ENCODE assay signal across 11 cellular contexts in the genomic region with DNA sequence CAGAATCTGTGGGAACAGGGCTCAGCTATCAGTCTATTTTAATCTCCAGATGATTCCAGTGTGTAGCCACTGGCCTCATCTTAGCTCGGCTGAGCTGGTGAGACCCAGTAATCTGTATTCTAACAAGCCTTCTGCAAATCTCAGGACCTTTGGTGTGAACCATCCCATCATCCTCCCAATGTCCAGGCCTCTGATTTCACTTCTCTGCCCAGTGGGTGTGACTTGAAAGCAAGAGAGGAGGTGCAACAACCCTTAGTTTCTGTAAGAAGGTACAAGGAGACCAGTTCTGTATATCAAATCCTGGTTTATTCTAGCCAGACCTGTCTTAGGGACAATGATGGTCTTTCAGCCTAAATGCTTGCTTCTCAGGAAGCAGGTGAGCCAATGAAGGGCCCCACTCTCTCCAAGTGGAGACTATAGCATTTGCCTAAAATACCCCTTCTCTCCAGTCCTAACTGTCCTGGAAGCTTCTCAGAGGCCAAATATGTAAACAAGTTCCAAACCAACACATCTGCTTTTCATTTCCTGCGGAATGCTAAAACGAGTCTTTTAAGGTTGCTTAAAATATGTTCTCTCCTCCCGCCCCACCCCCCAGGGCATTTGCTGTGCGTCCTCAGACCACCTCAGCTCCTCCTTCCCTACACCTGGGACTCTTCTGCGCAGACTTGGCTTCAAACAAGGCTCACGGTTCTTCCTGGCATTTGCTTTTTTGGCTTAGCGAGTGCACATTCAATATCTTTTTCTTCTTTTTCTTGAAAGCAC.
DNase-seq lines count a peak whose midpoint lies in the region; ATAC-seq and TF ChIP-seq lines count a peak whose summit lies in the region.
"Had no signal": no experiment of that assay in that cellular context is flagged by ENCODE, and none has a peak within 500 bp of the region (broad histone marks: within the 10 kb centered on the region; RNA-seq: fewer than 3 reads in every experiment).

No MANE protein-coding gene starts in this region.

- 54% methylated on average over 8 of the region's 8 CpGs for WGBS in right cardiac atrium
- WGBS in mesendoderm (ENCODE audit: extremely low coverage, insufficient coverage, low lambda C conversion rate), result no CpG with 5 or more reads among the region's 8 CpGs

- no peak overlapping the region for H2BK120ac ChIP-seq in mesendoderm (ENCODE audit: low read depth, low read length)

- no peak overlapping the region for H3K4ac ChIP-seq in mesendoderm (ENCODE audit: low read depth, low read length)

- H3K4me3 ChIP-seq in right cardiac atrium (ENCODE audit: low read length) (no peak overlapping the region), mesendoderm (ENCODE audit: low read length) (no peak overlapping the region), vagina (no peak overlapping the region)

- H3K27me3 ChIP-seq in right cardiac atrium (ENCODE audit: control insufficient read depth, insufficient read depth) (no peaks in the 10 kb centered on the region), mesendoderm (ENCODE audit: insufficient read depth, low read length, poor library complexity) (peaks cover 5% of the 10 kb centered on the region), vagina (no peaks in the 10 kb centered on the region)

- no peak for TF ChIP-seq POLR2A in vagina (IDR thresholded peaks at IDR 0.05)

- peak overlapping the region; percentile 17 for H3K56ac ChIP-seq in mesendoderm (ENCODE audit: low read length)

- peak overlapping the region; percentile 44 for H3K18ac ChIP-seq in mesendoderm (ENCODE audit: low read length)

- H3K4me1 ChIP-seq in right cardiac atrium (ENCODE audit: control insufficient read depth, insufficient read depth, low read length) (peaks cover 2% of the 10 kb centered on the region), mesendoderm (ENCODE audit: control insufficient read depth, low read depth, low read length) (peaks cover 11% of the 10 kb centered on the region), vagina (peaks cover 29% of the 10 kb centered on the region)

- H3K36me3 ChIP-seq in mesendoderm (ENCODE audit: control insufficient read depth, insufficient read depth, low read length) (no peaks in the 10 kb centered on the region), vagina (no peaks in the 10 kb centered on the region)

- intact Hi-C loops in Right ventricle myocardium superior (cut with DNase I) (no loop called here), right cardiac atrium (cut with DNase I) (no loop called here), vagina (cut with DNase I) (no loop called here)

- no peaks in the 10 kb centered on the region for H3K9me3 ChIP-seq in right cardiac atrium (ENCODE audit: control insufficient read depth, low read length)
- no peaks in the 10 kb centered on the region for H3K9me3 ChIP-seq in vagina

- H3K27ac ChIP-seq in right cardiac atrium (ENCODE audit: low read length), result no peak overlapping the region
- no peak overlapping the region for H3K27ac ChIP-seq in mesendoderm (ENCODE audit: low read depth, low read length)
- H3K27ac ChIP-seq in vagina, result peak overlapping the region; percentile 9

- H2BK5ac ChIP-seq in mesendoderm (ENCODE audit: low read length), result no peak overlapping the region

- no peaks in the 10 kb centered on the region for H3K79me2 ChIP-seq in mesendoderm (ENCODE audit: control insufficient read depth, insufficient read depth, low read length)

- no peak overlapping the region for H3K23ac ChIP-seq in mesendoderm (ENCODE audit: low read length)

- no peak overlapping the region for H3K9ac ChIP-seq in mesendoderm (ENCODE audit: low read length)

- no peak overlapping the region for H4K5ac ChIP-seq in mesendoderm (ENCODE audit: low read length)

- H2BK15ac ChIP-seq in mesendoderm (replicated peaks; ENCODE audit: low read depth), result no peak overlapping the region

- peak overlapping the region; percentile 49 for H2AK5ac ChIP-seq in mesendoderm (ENCODE audit: low read length)

- H4K8ac ChIP-seq in mesendoderm (ENCODE audit: low read depth, low read length), result no peak overlapping the region

- DNase-seq in Right ventricle myocardium superior, result peak; percentile 45
- DNase-seq in right cardiac atrium, result no peak
- peak; percentile 10 for DNase-seq in astrocyte of the hippocampus (ENCODE audit: low read depth, low spot score)
- peak; percentile 42 for DNase-seq in mesendoderm
- DNase-seq in vagina (ENCODE audit: extremely low spot score in 2 of 2), result no peak
- no peak for DNase-seq in globus pallidus (ENCODE audit: low spot score)
- DNase-seq in NOMO-1 treated with DMSO at 0.1 percent for 48 hours (lab: John Stamatoyannopoulos, UW; ENCODE audit: unreplicated experiment), result no peak
- DNase-seq: activated T-cell treated with anti-CD3 and anti-CD28 coated beads, Interleukin-2, amount 50 U/mL, for 1 hour; CD4-positive, alpha-beta T cell; hippocampal formation had no signal

- ATAC-seq in Right ventricle myocardium superior (ENCODE audit: poor library complexity) (peak; percentile 45), right cardiac atrium (no peak), HG03280 (IDR thresholded peaks at IDR 0.05; ENCODE audit: unreplicated experiment) (no peak)

- TF ChIP-seq CTCF in vagina (IDR thresholded peaks at IDR 0.05), result no peak

- H3K79me1 ChIP-seq in mesendoderm (ENCODE audit: low read length), result no peaks in the 10 kb centered on the region

- no peak overlapping the region for H3K4me2 ChIP-seq in mesendoderm (ENCODE audit: low read length)

Comparison
In these comparisons a context has a peak if more than half of its experiments do, and no peak if none do; other contexts are left out.
1. DNase-seq: peak in Right ventricle myocardium superior (single experiment), astrocyte of the hippocampus (single experiment) and mesendoderm (single experiment); none in right cardiac atrium (0 of 3), vagina (0 of 2), globus pallidus (single experiment) and NOMO-1 treated with DMSO at 0.1 percent for 48 hours (single experiment).